Comparison of ENCODE assay signal across 18 cellular contexts in genomic region chr5:65506961-65507360, GRCh38. TPM values are rescaled to one million over a fixed set of nuclear protein-coding genes. Genes with fewer than 3 reads are reported as not detected.
DNase-seq lines count a peak whose midpoint lies in the region; ATAC-seq and TF ChIP-seq lines count a peak whose summit lies in the region.
"Had no signal": no experiment of that assay in that cellular context is flagged by ENCODE, and none has a peak within 500 bp of the region (broad histone marks: within the 10 kb centered on the region; RNA-seq: fewer than 3 reads in every experiment).

No MANE protein-coding gene starts in this region.

- peaks cover 8% of the 10 kb centered on the region for H3K4me1 Mint-ChIP-seq in osteocyte (ENCODE audit: unreplicated experiment)
- H3K4me1 Mint-ChIP-seq: stimulated activated naive CD8-positive, alpha-beta T cell treated with anti-CD3 and anti-CD28 coated beads, Interleukin-15, amount 100 ng/mL, for 72 hours had no signal

- DNase-seq in AG20443 (ENCODE audit: low spot score) (peak; percentile 75), LHCN-M2 (ENCODE audit: low read depth) (peak; percentile 57), choroid plexus epithelial cell (ENCODE audit: low read depth) (peak; percentile 50), osteocyte (ENCODE audit: extremely low spot score, unreplicated experiment) (no peak), Ammon's horn (ENCODE audit: low spot score) (no peak), putamen (ENCODE audit: low spot score) (no peak), adrenal gland (no peak)
- DNase-seq: activated CD4-positive, alpha-beta T cell treated with anti-CD3 and anti-CD28 coated beads, Interleukin-2, amount 50 U/mL, for 1 hour; activated naive CD8-positive, alpha-beta T cell treated with anti-CD3 and anti-CD28 coated beads for 36 hours; heart right ventricle; midbrain; NCI-H2029 treated with DMSO at 0.1 percent for 48 hours; occipital lobe; PC-9; stimulated activated naive CD8-positive, alpha-beta T cell treated with anti-CD3 and anti-CD28 coated beads, Interleukin-15, amount 100 ng/mL, for 72 hours; uterus had no signal

- WGBS in adrenal gland, 4 donors: 64 to 70% (median 68%) methylated on average over 3 of the region's 3 CpGs

- ATAC-seq in HG03039 (IDR thresholded peaks at IDR 0.05; ENCODE audit: unreplicated experiment): no peak
- ATAC-seq: heart right ventricle; stimulated activated naive CD8-positive, alpha-beta T cell treated with anti-CD3 and anti-CD28 coated beads, Interleukin-15, amount 100 ng/mL, for 72 hours had no signal

- H3K9me3 Mint-ChIP-seq in osteocyte (ENCODE audit: unreplicated experiment): no peaks in the 10 kb centered on the region
- H3K9me3 Mint-ChIP-seq: activated naive CD8-positive, alpha-beta T cell treated with anti-CD3 and anti-CD28 coated beads for 36 hours; stimulated activated naive CD8-positive, alpha-beta T cell treated with anti-CD3 and anti-CD28 coated beads, Interleukin-15, amount 100 ng/mL, for 72 hours had no signal

- TF ChIP-seq POLR2A in adrenal gland (IDR thresholded peaks at IDR 0.05): no peak

- H3K4me3 ChIP-seq in choroid plexus epithelial cell (ENCODE audit: low read depth, low read length): no peak overlapping the region
- H3K4me3 ChIP-seq in adrenal gland: no peak overlapping the region
- H3K4me3 ChIP-seq: BLaER1, heart right ventricle, PC-9, uterus had no signal

- no peak for TF ChIP-seq CTCF in choroid plexus epithelial cell (conservative IDR thresholded peaks at IDR 0.05; ENCODE audit: low read depth, low read length)
- TF ChIP-seq CTCF in osteocyte (IDR thresholded peaks at IDR 0.05): no peak
- no peak for TF ChIP-seq CTCF in adrenal gland (IDR thresholded peaks at IDR 0.05)

- no peak overlapping the region for H3K4me3 Mint-ChIP-seq in osteocyte (ENCODE audit: unreplicated experiment)
- H3K4me3 Mint-ChIP-seq: activated naive CD8-positive, alpha-beta T cell treated with anti-CD3 and anti-CD28 coated beads for 36 hours; stimulated activated naive CD8-positive, alpha-beta T cell treated with anti-CD3 and anti-CD28 coated beads, Interleukin-15, amount 100 ng/mL, for 72 hours had no signal

- H3K4me1 ChIP-seq in adrenal gland (replicated peaks in 1 of 2): no peaks in the 10 kb centered on the region
- H3K4me1 ChIP-seq: BLaER1, heart right ventricle, uterus had no signal

- no peaks in the 10 kb centered on the region for H3K36me3 ChIP-seq in adrenal gland (replicated peaks in 1 of 2)
- H3K36me3 ChIP-seq: heart right ventricle, uterus had no signal

- no peak overlapping the region for H3K27ac ChIP-seq in adrenal gland
- H3K27ac ChIP-seq: BLaER1, heart right ventricle, PC-9, uterus had no signal

- H3K27me3 ChIP-seq in adrenal gland: no peaks in the 10 kb centered on the region
- H3K27me3 ChIP-seq: BLaER1, heart right ventricle, uterus had no signal

- intact Hi-C loops in adrenal gland (cut with DNase I): no loop called here

- peak overlapping the region; percentile 53 for H3K27ac Mint-ChIP-seq in osteocyte (ENCODE audit: unreplicated experiment)
- H3K27ac Mint-ChIP-seq: activated naive CD8-positive, alpha-beta T cell treated with anti-CD3 and anti-CD28 coated beads for 36 hours; stimulated activated naive CD8-positive, alpha-beta T cell treated with anti-CD3 and anti-CD28 coated beads, Interleukin-15, amount 100 ng/mL, for 72 hours had no signal

- H3K9me3 ChIP-seq in adrenal gland (replicated peaks in 1 of 3): no peaks in the 10 kb centered on the region
- H3K9me3 ChIP-seq: heart right ventricle, uterus had no signal

- no peaks in the 10 kb centered on the region for H3K36me3 Mint-ChIP-seq in osteocyte (ENCODE audit: unreplicated experiment)

- H3K27me3 Mint-ChIP-seq in osteocyte (ENCODE audit: unreplicated experiment): no peaks in the 10 kb centered on the region
- H3K27me3 Mint-ChIP-seq: activated naive CD8-positive, alpha-beta T cell treated with anti-CD3 and anti-CD28 coated beads for 36 hours; stimulated activated naive CD8-positive, alpha-beta T cell treated with anti-CD3 and anti-CD28 coated beads, Interleukin-15, amount 100 ng/mL, for 72 hours had no signal

RNA-seq across cellular contexts. Expression of gene ADAMTS6, which starts 25.2 kb away (rescaled TPM):
- total RNA-seq in LHCN-M2 (2014; rRNA removed) (28.7 and 30.8 TPM in 2 replicates), osteocyte (4.7 and 6.6 TPM in 2 replicates), adrenal gland (1 to 10 TPM in 4 of 8 donors, under 1 TPM in 4; 0.54 to 2.5 (median 0.95) TPM)
- 3.8 TPM for polyA plus RNA-seq in LHCN-M2 (2012)
- under 1 TPM; 0.24 to 0.91 (median 0.72) TPM for polyA plus RNA-seq in adrenal gland

RNA-seq across cellular contexts. Expression of gene CENPK, which starts 56.0 kb away (rescaled TPM):
- total RNA-seq in LHCN-M2 (2014; rRNA removed) (41.5 and 42.8 TPM in 2 replicates), osteocyte (11.3 TPM in 2 replicates), adrenal gland (1 to 10 TPM in 5 of 8 donors, under 1 TPM in 2, not detected in 1; 0.69 to 2.6 (median 1.3) TPM)
- polyA plus RNA-seq in LHCN-M2 (2012): 11.8 TPM
- polyA plus RNA-seq in adrenal gland: 1 to 10 TPM in 1 of 3 donors, under 1 TPM in 2; 0.32 to 3.1 (median 0.77) TPM

RNA-seq across cellular contexts. Expression of gene PPWD1, which starts 56.1 kb away (rescaled TPM):
- total RNA-seq in LHCN-M2 (2014; rRNA removed) (28.7 and 35.6 TPM in 2 replicates), osteocyte (28.6 and 33.2 TPM in 2 replicates), adrenal gland (100 to 1,000 TPM in 1 of 8 donors, 10 to 100 TPM in 7; 15.3 to 181 (median 24.3) TPM)
- polyA plus RNA-seq in LHCN-M2 (2012): 9.3 TPM
- polyA plus RNA-seq in adrenal gland: 10 to 100 TPM; 24.8 to 32.7 (median 30.4) TPM

Comparison
In these comparisons a context has a peak if more than half of its experiments do, and no peak if none do; other contexts are left out.
1. DNase-seq: peak in AG20443 (single experiment), LHCN-M2 (single experiment) and choroid plexus epithelial cell (single experiment); none in osteocyte (single experiment), Ammon's horn (single experiment), putamen (single experiment) and adrenal gland (0 of 7).